Comparison of ENCODE assay signal across 1 cellular context in genomic region chr19:44592451-44592890, GRCh38.
TF ChIP-seq lines count a peak whose summit lies in the region.

No MANE protein-coding gene starts in this region.

TF ChIP-seq in IMR-90, 13 proteins besides CTCF, POLR2A, EP300 and RAD21:
- TF ChIP-seq MXI1 (IDR thresholded peaks at IDR 0.05; ENCODE audit: borderline replicate concordance, low read depth, low read length) (no peak), BHLHE40 (IDR thresholded peaks at IDR 0.05; ENCODE audit: low read depth, low read length) (0 out of 2 replicates have a peak, but pooled peaks have one; percentile 5), CEBPB (IDR thresholded peaks at IDR 0.05; ENCODE audit: low read depth, low read length) (no peak)
TF ChIP-seq in IMR-90: peak in this region for 1.
